9 cellular contexts compared by ENCODE assay signal in genomic region chr10:114413398-114413797, GRCh38. TPM values are rescaled to one million over a fixed set of nuclear protein-coding genes. Genes with fewer than 3 reads are reported as not detected.
A peak's percentile ranks its signal among the peaks of the same experiment; 100 is the strongest.
DNase-seq lines count a peak whose midpoint lies in the region; ATAC-seq and TF ChIP-seq lines count a peak whose summit lies in the region.
"Had no signal": no experiment of that assay in that cellular context is flagged by ENCODE, and none has a peak within 500 bp of the region (broad histone marks: within the 10 kb centered on the region; RNA-seq: fewer than 3 reads in every experiment).

No MANE protein-coding gene starts in this region.

- no peaks in the 10 kb centered on the region for H3K79me2 ChIP-seq in mammary epithelial cell (ENCODE audit: insufficient read depth, low read length)

- peaks cover 29% of the 10 kb centered on the region for H3K4me1 ChIP-seq in mammary epithelial cell (ENCODE audit: insufficient read depth, low read length)
- peaks cover 12% of the 10 kb centered on the region for H3K4me1 ChIP-seq in mesenchymal stem cell (ENCODE audit: control insufficient read depth, insufficient read depth, low read depth, low read length)

- no peaks in the 10 kb centered on the region for H3K9me3 ChIP-seq in mammary epithelial cell (replicated peaks; ENCODE audit: insufficient read depth, low read length)
- H3K9me3 ChIP-seq in mesenchymal stem cell (ENCODE audit: control insufficient read depth, low read length): peaks cover 4% of the 10 kb centered on the region

- CTCF ChIA-PET in mammary epithelial cell (lab: Charles Lee; ENCODE audit: low non-redundant PET): interaction anchor here (0.6 kb wide), 1 partner anchor 142 kb away, joined by 3 read pairs; no protein-coding TSS in a partner anchor

- no peaks in the 10 kb centered on the region for H3K79me1 ChIP-seq in mesenchymal stem cell (replicated peaks; ENCODE audit: low read length, poor library complexity, severe bottlenecking)

- H3K4me2 ChIP-seq in mammary epithelial cell (ENCODE audit: insufficient read depth, low read depth, low read length): peak overlapping the region; percentile 64
- H3K4me2 ChIP-seq in mesenchymal stem cell (ENCODE audit: low read length, poor library complexity, severe bottlenecking): no peak overlapping the region

- no peak overlapping the region for H3K23ac ChIP-seq in mesenchymal stem cell (ENCODE audit: low read length in 2 of 2)

- H3K4me3 ChIP-seq in mammary epithelial cell (replicated peaks in 1 of 3; ENCODE audit: insufficient read depth in 1 of 3, low read depth in 2 of 3, low read length in 3 of 3): no peak overlapping the region
- H3K4me3 ChIP-seq in mesenchymal stem cell (ENCODE audit: insufficient read depth in 1 of 2, low read depth in 1 of 2, low read length in 2 of 2): no peak overlapping the region

- H4K91ac ChIP-seq in mesenchymal stem cell (ENCODE audit: low read length): no peak overlapping the region

- H2BK120ac ChIP-seq in mesenchymal stem cell (ENCODE audit: low read depth, low read length): no peak overlapping the region

- intact Hi-C loops in mammary epithelial cell (cut with micrococcal nuclease): no loop called here

- H3K27me3 ChIP-seq in mammary epithelial cell (ENCODE audit: insufficient read depth, low read length) (no peaks in the 10 kb centered on the region), mesenchymal stem cell (ENCODE audit: control insufficient read depth in 1 of 2, insufficient read depth in 1 of 2, low read length in 2 of 2) (peaks cover 8 to 38% of the 10 kb centered on the region in 2 experiments)

- H2BK15ac ChIP-seq in mesenchymal stem cell (ENCODE audit: low read depth, poor library complexity, severe bottlenecking): no peak overlapping the region

- TF ChIP-seq CTCF in mammary epithelial cell (conservative IDR thresholded peaks at IDR 0.05 in 1 of 2, IDR thresholded peaks at IDR 0.05 in 1 of 2; ENCODE audit: extremely low read depth in 1 of 2, insufficient read depth in 1 of 2, low read depth in 1 of 2, low read length in 2 of 2): no peak

- peak; percentile 84 for TF ChIP-seq EP300 in Ishikawa (IDR thresholded peaks at IDR 0.05; ENCODE audit: borderline replicate concordance)

- H3K4ac ChIP-seq in mesenchymal stem cell (ENCODE audit: low read depth in 1 of 2, low read length in 2 of 2): no peak overlapping the region

- H3K18ac ChIP-seq in mesenchymal stem cell (ENCODE audit: low read depth in 1 of 2, low read length in 2 of 2): peak overlapping the region; percentile 16 to 72

- no peak overlapping the region for H2AK5ac ChIP-seq in mesenchymal stem cell (ENCODE audit: low read length, severe bottlenecking)

- WGBS in mammary epithelial cell (ENCODE audit: low coverage, missing lambda C conversion rate): 0% methylated on average over 4 of the region's 4 CpGs
- 38% methylated on average over 4 of the region's 4 CpGs for WGBS in mesenchymal stem cell

- ATAC-seq in HG02763 (IDR thresholded peaks at IDR 0.05; ENCODE audit: unreplicated experiment): no peak

- peak overlapping the region; percentile 66 for H2AFZ ChIP-seq in mammary epithelial cell (ENCODE audit: low read depth, low read length)
- no peak overlapping the region for H2AFZ ChIP-seq in mesenchymal stem cell (ENCODE audit: low read depth, low read length)

- dilution Hi-C loops in mammary epithelial cell (cut with HindIII; ENCODE audit: low sequenced_read_pairs): no loop called here

- in situ Hi-C loops in mammary epithelial cell (cut with MboI; ENCODE audit: low sequenced_read_pairs in 2 of 2): loop anchor here in 1 of 2 donors (25.0 kb wide), 1 partner anchor 251 kb away; the partner anchor contains the start of gene CCDC186

- peak overlapping the region in 1 of 2 experiments; percentile 59 for H2BK12ac ChIP-seq in mesenchymal stem cell (ENCODE audit: low read length in 2 of 2)

- H3K27ac ChIP-seq in mammary epithelial cell (ENCODE audit: insufficient read depth, low read depth, low read length) (peak overlapping the region; percentile 19), mesenchymal stem cell (ENCODE audit: low read length, poor library complexity, severe bottlenecking) (no peak overlapping the region)

- no peaks in the 10 kb centered on the region for H4K20me1 ChIP-seq in mammary epithelial cell (ENCODE audit: insufficient read depth, low read length)

- H3K36me3 ChIP-seq in mammary epithelial cell (ENCODE audit: insufficient read depth, low read length): no peaks in the 10 kb centered on the region
- H3K36me3 ChIP-seq in mesenchymal stem cell (ENCODE audit: control insufficient read depth in 1 of 2, insufficient read depth in 2 of 2, low read depth in 1 of 2, low read length in 2 of 2): no peaks in the 10 kb centered on the region

- H3K9ac ChIP-seq in mammary epithelial cell (ENCODE audit: insufficient read depth, low read length) (no peak overlapping the region), mesenchymal stem cell (ENCODE audit: low read length) (no peak overlapping the region)

- peak; percentile 91 for DNase-seq in A172 (ENCODE audit: low spot score)
- DNase-seq in mammary epithelial cell: peak; percentile 88
- no peak for DNase-seq in mesenchymal stem cell
- DNase-seq in NCI-H2029 treated with DMSO at 0.1 percent for 48 hours (lab: John Stamatoyannopoulos, UW): no peak
- DNase-seq in COLO668 (lab: John Stamatoyannopoulos, UW; ENCODE audit: unreplicated experiment): no peak
- DNase-seq in medulla oblongata (ENCODE audit: extremely low spot score): no peak
- DNase-seq: H7 had no signal

- no peak overlapping the region for H4K8ac ChIP-seq in mesenchymal stem cell (ENCODE audit: low read length)

- peak; percentile 15; the same call in 1 of the 2 replicates for TF ChIP-seq RAD21 in Ishikawa (IDR thresholded peaks at IDR 0.05; ENCODE audit: low read depth)

- H3K14ac ChIP-seq in mesenchymal stem cell (ENCODE audit: low read length in 2 of 2): no peak overlapping the region

- H2BK5ac ChIP-seq in mesenchymal stem cell (ENCODE audit: low read depth, low read length, poor library complexity, severe bottlenecking): no peak overlapping the region

- no TSS peak for BruUV-seq in mammary epithelial cell (replicated peaks; lab: Mats Ljungman, UMichigan)

TF ChIP-seq in Ishikawa, 13 proteins besides CTCF, POLR2A, EP300 and RAD21:
- TF ChIP-seq FOXM1 (IDR thresholded peaks at IDR 0.05; ENCODE audit: borderline replicate concordance, low read depth): peak; percentile 81
- no peak for TF ChIP-seq YY1 (IDR thresholded peaks at IDR 0.05; ENCODE audit: low read depth)
- TF ChIP-seq CREB1 (IDR thresholded peaks at IDR 0.05; ENCODE audit: low read depth): no peak
- peak; percentile 91 for TF ChIP-seq TCF12 (IDR thresholded peaks at IDR 0.05; ENCODE audit: low read depth)
- TF ChIP-seq, protein P1, sequence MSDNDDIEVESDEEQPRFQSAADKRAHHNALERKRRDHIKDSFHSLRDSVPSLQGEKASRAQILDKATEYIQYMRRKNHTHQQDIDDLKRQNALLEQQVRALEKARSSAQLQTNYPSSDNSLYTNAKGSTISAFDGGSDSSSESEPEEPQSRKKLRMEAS (IDR thresholded peaks at IDR 0.05): peak; percentile 56; the same call in 1 of the 2 replicates
- no peak for TF ChIP-seq TAF1 (IDR thresholded peaks at IDR 0.05; ENCODE audit: low read depth)
- peak; percentile 79 for TF ChIP-seq TEAD4 (IDR thresholded peaks at IDR 0.05)
- TF ChIP-seq CEBPB (IDR thresholded peaks at IDR 0.05): no peak
- TF ChIP-seq, protein P2, sequence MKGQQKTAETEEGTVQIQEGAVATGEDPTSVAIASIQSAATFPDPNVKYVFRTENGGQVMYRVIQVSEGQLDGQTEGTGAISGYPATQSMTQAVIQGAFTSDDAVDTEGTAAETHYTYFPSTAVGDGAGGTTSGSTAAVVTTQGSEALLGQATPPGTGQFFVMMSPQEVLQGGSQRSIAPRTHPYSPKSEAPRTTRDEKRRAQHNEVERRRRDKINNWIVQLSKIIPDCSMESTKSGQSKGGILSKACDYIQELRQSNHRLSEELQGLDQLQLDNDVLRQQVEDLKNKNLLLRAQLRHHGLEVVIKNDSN (IDR thresholded peaks at IDR 0.05): peak; percentile 14; the same call in 1 of the 2 replicates
- peak; percentile 90 for TF ChIP-seq NFIC (IDR thresholded peaks at IDR 0.05)
- TF ChIP-seq EGR1 (IDR thresholded peaks at IDR 0.05): no peak
- no peak for TF ChIP-seq REST (IDR thresholded peaks at IDR 0.05; ENCODE audit: low read depth)
- TF ChIP-seq ZBTB7A (IDR thresholded peaks at IDR 0.05; ENCODE audit: low read depth): no peak; the same call in 1 of the 2 replicates

RNA-seq across cellular contexts. Expression of gene AFAP1L2, which starts 9.1 kb away (rescaled TPM):
- 0.50 and 1.4 TPM in 2 replicates for total RNA-seq in A172 (2014; rRNA removed; shearing (Covaris generic))
- total RNA-seq in mammary epithelial cell: 10 to 100 TPM; 25.8 to 63.9 TPM
- 40.4 TPM for polyA plus RNA-seq in mammary epithelial cell
- polyA minus RNA-seq in mammary epithelial cell: 42.5 TPM
- polyA plus RNA-seq in mesenchymal stem cell (2013, experiment 1 of 2): 60.2 TPM
- polyA plus RNA-seq in mesenchymal stem cell (2013, experiment 2 of 2): 57.6 TPM

Comparison
In these comparisons a context has a peak if more than half of its experiments do, and no peak if none do; other contexts are left out.
1. DNase-seq: peak in A172 (single experiment) and mammary epithelial cell (single experiment); none in mesenchymal stem cell (single experiment), NCI-H2029 treated with DMSO at 0.1 percent for 48 hours (single experiment), COLO668 (single experiment) and medulla oblongata (single experiment).
2. RNA of gene AFAP1L2, which starts 9.1 kb away (total RNA-seq): 25.8 to 63.9 TPM in mammary epithelial cell; 0.50 to 1.4 TPM in A172; every median in the first group is over 10 times any median in the second.